In genomic region chr2:144484201-144484948, GRCh38 we compare ENCODE assay signal across 28 cellular contexts. TPM values are rescaled to one million over a fixed set of nuclear protein-coding genes. Genes with fewer than 3 reads are reported as not detected.
A peak's percentile ranks its signal among the peaks of the same experiment; 100 is the strongest.
DNase-seq lines count a peak whose midpoint lies in the region; ATAC-seq and TF ChIP-seq lines count a peak whose summit lies in the region.
"Had no signal": no experiment of that assay in that cellular context is flagged by ENCODE, and none has a peak within 500 bp of the region (broad histone marks: within the 10 kb centered on the region; RNA-seq: fewer than 3 reads in every experiment).

No MANE protein-coding gene starts in this region.

- intact Hi-C loops in dendritic cell treated with granulocyte-macrophage colony-stimulating factor and Interleukin-4, amounts not matched to agents 40 ng/mL and 50 ng/mL, for 4 days (cut with micrococcal nuclease): no loop called here
- intact Hi-C loops in left lung (cut with DNase I): no loop called here

- H3K36me3 ChIP-seq in MG63: peaks cover 24% of the 10 kb centered on the region
- peaks cover 0 to 19% of the 10 kb centered on the region in 2 donors for H3K36me3 ChIP-seq in left lung
- no peaks in the 10 kb centered on the region for H3K36me3 ChIP-seq in thoracic aorta
- H3K36me3 ChIP-seq in endodermal cell (ENCODE audit: control insufficient read depth, insufficient read depth, low read length): no peaks in the 10 kb centered on the region
- H3K36me3 ChIP-seq: colonic mucosa, esophagus squamous epithelium, gastrocnemius medialis, thyroid gland had no signal

- H3K27me3 ChIP-seq in MG63 (no peaks in the 10 kb centered on the region), left lung (no peaks in the 10 kb centered on the region), thoracic aorta (replicated peaks; ENCODE audit: insufficient read depth) (no peaks in the 10 kb centered on the region), endodermal cell (ENCODE audit: control insufficient read depth, insufficient read depth, low read length, poor library complexity, severe bottlenecking) (no peaks in the 10 kb centered on the region)
- H3K27me3 ChIP-seq: colonic mucosa, esophagus squamous epithelium, gastrocnemius medialis, SJSA1, thyroid gland had no signal

- ATAC-seq in left lung (no peak), thoracic aorta (ENCODE audit: insufficient number of reproducible peaks, low FRiP score, low read depth) (no peak), GM21717 (IDR thresholded peaks at IDR 0.05; ENCODE audit: unreplicated experiment) (no peak), GM21423 (IDR thresholded peaks at IDR 0.05; ENCODE audit: unreplicated experiment) (no peak)
- ATAC-seq: activated CD8-positive, alpha-beta T cell treated with anti-CD3 and anti-CD28 coated beads, Interleukin-2, amount 10 ng/mL, durations not matched to agents 7 days and 5 days; CD8-positive, alpha-beta T cell; gastrocnemius medialis; psoas muscle; stimulated activated memory B cell treated with anti-CD40 and anti-IgM and Interleukin-4, amounts not matched to agents 10 μg/mL and 1 μg/mL and 100 μg/mL, for 72 hours had no signal

- no peaks in the 10 kb centered on the region for H3K27me3 Mint-ChIP-seq in dendritic cell treated with granulocyte-macrophage colony-stimulating factor and Interleukin-4, amounts not matched to agents 40 ng/mL and 50 ng/mL, for 4 days
- peaks cover 13% of the 10 kb centered on the region for H3K27me3 Mint-ChIP-seq in endodermal cell (ENCODE audit: insufficient read depth)
- H3K27me3 Mint-ChIP-seq: stimulated activated memory B cell treated with anti-CD40 and anti-IgM and Interleukin-4, amounts not matched to agents 10 μg/mL and 1 μg/mL and 100 μg/mL, for 72 hours had no signal

- peaks cover 75% of the 10 kb centered on the region for H3K4me1 Mint-ChIP-seq in dendritic cell treated with granulocyte-macrophage colony-stimulating factor and Interleukin-4, amounts not matched to agents 40 ng/mL and 50 ng/mL, for 4 days (ENCODE audit: low read depth)
- peaks cover 11% of the 10 kb centered on the region for H3K4me1 Mint-ChIP-seq in endodermal cell

- H3K27ac Mint-ChIP-seq in dendritic cell treated with granulocyte-macrophage colony-stimulating factor and Interleukin-4, amounts not matched to agents 40 ng/mL and 50 ng/mL, for 4 days: peak overlapping the region; percentile 71
- H3K27ac Mint-ChIP-seq in endodermal cell: no peak overlapping the region
- H3K27ac Mint-ChIP-seq: activated CD8-positive, alpha-beta T cell treated with anti-CD3 and anti-CD28 coated beads, Interleukin-2, amount 10 ng/mL, durations not matched to agents 7 days and 5 days; CD8-positive, alpha-beta T cell; stimulated activated memory B cell treated with anti-CD40 and anti-IgM and Interleukin-4, amounts not matched to agents 10 μg/mL and 1 μg/mL and 100 μg/mL, for 72 hours; T-helper 1 cell treated with Interleukin-12 subunit alpha and Interleukin-12 subunit beta and Interleukin-4 antibody, amounts not matched to agents 30 μg/mL and 1 μg/mL, for 36 hours had no signal

- H3K4me3 Mint-ChIP-seq in dendritic cell treated with granulocyte-macrophage colony-stimulating factor and Interleukin-4, amounts not matched to agents 40 ng/mL and 50 ng/mL, for 4 days: peak overlapping the region; percentile 20
- H3K4me3 Mint-ChIP-seq in endodermal cell: no peak overlapping the region
- H3K4me3 Mint-ChIP-seq: activated CD8-positive, alpha-beta T cell treated with anti-CD3 and anti-CD28 coated beads, Interleukin-2, amount 10 ng/mL, durations not matched to agents 7 days and 5 days; brain; CD8-positive, alpha-beta T cell; stimulated activated memory B cell treated with anti-CD40 and anti-IgM and Interleukin-4, amounts not matched to agents 10 μg/mL and 1 μg/mL and 100 μg/mL, for 72 hours; T-helper 1 cell treated with Interleukin-12 subunit alpha and Interleukin-12 subunit beta and Interleukin-4 antibody, amounts not matched to agents 30 μg/mL and 1 μg/mL, for 36 hours had no signal

- H3K36me3 Mint-ChIP-seq in dendritic cell treated with granulocyte-macrophage colony-stimulating factor and Interleukin-4, amounts not matched to agents 40 ng/mL and 50 ng/mL, for 4 days (ENCODE audit: low read depth): peaks cover 94% of the 10 kb centered on the region
- no peaks in the 10 kb centered on the region for H3K36me3 Mint-ChIP-seq in endodermal cell (ENCODE audit: low read depth)
- H3K36me3 Mint-ChIP-seq: CD8-positive, alpha-beta T cell had no signal

- no peaks in the 10 kb centered on the region for H3K9me3 Mint-ChIP-seq in dendritic cell treated with granulocyte-macrophage colony-stimulating factor and Interleukin-4, amounts not matched to agents 40 ng/mL and 50 ng/mL, for 4 days
- H3K9me3 Mint-ChIP-seq in endodermal cell: no peaks in the 10 kb centered on the region
- H3K9me3 Mint-ChIP-seq: CD8-positive, alpha-beta T cell; stimulated activated memory B cell treated with anti-CD40 and anti-IgM and Interleukin-4, amounts not matched to agents 10 μg/mL and 1 μg/mL and 100 μg/mL, for 72 hours; T-helper 1 cell treated with Interleukin-12 subunit alpha and Interleukin-12 subunit beta and Interleukin-4 antibody, amounts not matched to agents 30 μg/mL and 1 μg/mL, for 36 hours had no signal

- WGBS in endodermal cell (ENCODE audit: insufficient coverage in 1 of 2, insufficient read length in 1 of 2), 2 experiments: 94 to 96% methylated on average over 2 to 5 of the region's 5 CpGs

- DNase-seq in MG63: peak; percentile 23
- DNase-seq in left lung: no peak
- DNase-seq in thoracic aorta (ENCODE audit: low spot score): no peak
- DNase-seq in endodermal cell: no peak
- DNase-seq: activated CD4-positive, alpha-beta T cell treated with anti-CD3 and anti-CD28 coated beads for 1 hour; activated CD8-positive, alpha-beta T cell treated with anti-CD3 and anti-CD28 coated beads, Interleukin-2, amount 10 ng/mL, durations not matched to agents 7 days and 5 days; activated effector memory CD4-positive, alpha-beta T cell treated with Interleukin-2 at 50 U/mL for 16 hours; activated T-cell treated with anti-CD3 and anti-CD28 coated beads for 4 hours; CD8-positive, alpha-beta T cell; colonic mucosa; esophagus squamous epithelium; gastrocnemius medialis; islet precursor cell; MM.1S; NCI-H1417 treated with DMSO at 0.1 percent for 48 hours; NCI-H524; nucleus accumbens; psoas muscle; small intestine; stimulated activated CD4-positive, alpha-beta T cell treated with anti-CD3 and anti-CD28 coated beads, Interleukin-2, amount 100 ng/mL, for 48 hours had no signal

- TF ChIP-seq CTCF in left lung (IDR thresholded peaks at IDR 0.05) (no peak), thoracic aorta (IDR thresholded peaks at IDR 0.05) (no peak), endodermal cell (conservative IDR thresholded peaks at IDR 0.05) (no peak)

- H3K27ac ChIP-seq in left lung: peak overlapping the region; percentile 23 to 35
- H3K27ac ChIP-seq in thoracic aorta: peak overlapping the region; percentile 16 to 24
- H3K27ac ChIP-seq in endodermal cell (ENCODE audit: low read depth, low read length): no peak overlapping the region
- H3K27ac ChIP-seq: colonic mucosa, gastrocnemius medialis, psoas muscle, SJSA1, thyroid gland had no signal

- H3K4me3 ChIP-seq in MG63: no peak overlapping the region
- no peak overlapping the region for H3K4me3 ChIP-seq in left lung
- H3K4me3 ChIP-seq in thoracic aorta: no peak overlapping the region
- no peak overlapping the region for H3K4me3 ChIP-seq in endodermal cell (ENCODE audit: low read length)
- H3K4me3 ChIP-seq: colonic mucosa, esophagus squamous epithelium, gastrocnemius medialis, psoas muscle, SJSA1, thyroid gland had no signal

- no peak overlapping the region for H3K9ac ChIP-seq in endodermal cell (ENCODE audit: extremely low read depth, low read length, poor library complexity, severe bottlenecking)

- H3K9me3 ChIP-seq in MG63 (no peaks in the 10 kb centered on the region), left lung (no peaks in the 10 kb centered on the region), thoracic aorta (no peaks in the 10 kb centered on the region), endodermal cell (ENCODE audit: control insufficient read depth, low read length) (no peaks in the 10 kb centered on the region)
- H3K9me3 ChIP-seq: colonic mucosa, esophagus squamous epithelium, gastrocnemius medialis, psoas muscle, SJSA1, thyroid gland had no signal

- peaks cover 28 to 90% of the 10 kb centered on the region in 2 donors for H3K4me1 ChIP-seq in left lung
- H3K4me1 ChIP-seq in thoracic aorta (ENCODE audit: control insufficient read depth in 1 of 2, low read depth in 2 of 2): peaks cover 33 to 61% of the 10 kb centered on the region in 2 donors
- peaks cover 6% of the 10 kb centered on the region for H3K4me1 ChIP-seq in endodermal cell (ENCODE audit: control insufficient read depth, insufficient read depth, low read length)
- H3K4me1 ChIP-seq: colonic mucosa had no signal

RNA-seq across cellular contexts. Expression of gene ZEB2, which starts 35.5 kb away (rescaled TPM):
- total RNA-seq in MG63 (2014; rRNA removed; shearing (Covaris generic); ENCODE audit: low replicate concordance): 13.3 and 35.1 TPM in 2 replicates
- total RNA-seq in left lung: 100 to 1,000 TPM; 141 to 272 TPM
- total RNA-seq in thoracic aorta: 100 to 1,000 TPM; 122 to 190 TPM
- under 1 TPM; 0.29 to 0.31 TPM for total RNA-seq in endodermal cell
- polyA plus RNA-seq in endodermal cell (2013, experiment 1 of 2): 68.2 TPM
- 65.4 TPM for polyA plus RNA-seq in endodermal cell (2013, experiment 2 of 2)

Comparison
In these comparisons a context has a peak if more than half of its experiments do, and no peak if none do; other contexts are left out.
1. RNA of gene ZEB2, which starts 35.5 kb away (total RNA-seq): 141 to 272 TPM in left lung, 122 to 190 TPM in thoracic aorta and 13.3 to 35.1 TPM in MG63; 0.29 to 0.31 TPM in endodermal cell; every median in the first group is over 10 times any median in the second.